14 cellular contexts compared by ENCODE assay signal in genomic region chr5:135821061-135821781, GRCh38. TPM values are rescaled to one million over a fixed set of nuclear protein-coding genes. Genes with fewer than 3 reads are reported as not detected.
DNase-seq lines count a peak whose midpoint lies in the region; ATAC-seq and TF ChIP-seq lines count a peak whose summit lies in the region.
"Had no signal": no experiment of that assay in that cellular context is flagged by ENCODE, and none has a peak within 500 bp of the region (broad histone marks: within the 10 kb centered on the region; RNA-seq: fewer than 3 reads in every experiment).

No MANE protein-coding gene starts in this region.

- no peak for TF ChIP-seq CTCF in smooth muscle cell (IDR thresholded peaks at IDR 0.05; ENCODE audit: borderline replicate concordance, insufficient read depth, poor library complexity, severe bottlenecking)

- H3F3A ChIP-seq in smooth muscle cell (ENCODE audit: low read depth) = peaks cover 3% of the 10 kb centered on the region

- no peak overlapping the region for H3K9ac ChIP-seq in smooth muscle cell (ENCODE audit: low read depth)

- H3K36me3 ChIP-seq in smooth muscle cell (ENCODE audit: low read depth) = no peaks in the 10 kb centered on the region

- no peaks in the 10 kb centered on the region for H3K27me3 ChIP-seq in smooth muscle cell (ENCODE audit: low read depth)

- DNase-seq in Right ventricle myocardium superior (peak; percentile 12), Right ventricle myocardium inferior (ENCODE audit: missing footprints) (no peak), NCI-H2107 (lab: John Stamatoyannopoulos, UW) (peak; percentile 47), cerebellar cortex (ENCODE audit: low spot score) (peak; percentile 78), NCI-H2227 (lab: John Stamatoyannopoulos, UW; ENCODE audit: unreplicated experiment) (no peak), CD1c-positive myeloid dendritic cell (ENCODE audit: extremely low spot score) (no peak), smooth muscle cell (lab: John Stamatoyannopoulos, UW; ENCODE audit: unreplicated experiment) (no peak)
- DNase-seq: activated B cell treated with CpG ODN at 0.5 μM for 24 hours; activated T-cell treated with anti-CD3 and anti-CD28 coated beads, Interleukin-2, amount 50 U/mL, for 4 hours; foreskin fibroblast; mucosa of descending colon had no signal

- H3K4me2 ChIP-seq in smooth muscle cell = no peak overlapping the region

- H2AFZ ChIP-seq in smooth muscle cell (ENCODE audit: low read depth) = no peak overlapping the region

- no peaks in the 10 kb centered on the region for H3K79me2 ChIP-seq in smooth muscle cell (ENCODE audit: low read depth)

- H3K4me3 ChIP-seq in smooth muscle cell = no peak overlapping the region
- H3K4me3 ChIP-seq: mucosa of descending colon had no signal

- no peaks in the 10 kb centered on the region for H3K4me1 ChIP-seq in smooth muscle cell (ENCODE audit: low read depth)

- 91% methylated on average over 5 of the region's 5 CpGs for WGBS in smooth muscle cell (ENCODE audit: low lambda C conversion rate)

- H4K20me1 ChIP-seq in smooth muscle cell (ENCODE audit: low read depth) = no peaks in the 10 kb centered on the region

- ATAC-seq in Right ventricle myocardium superior (ENCODE audit: poor library complexity) (no peak), Right ventricle myocardium inferior (no peak), HG03571 (IDR thresholded peaks at IDR 0.05; ENCODE audit: unreplicated experiment) (no peak)
- ATAC-seq: activated T-cell treated with anti-CD3 and anti-CD28 coated beads, Interleukin-2, amount 50 U/mL, for 4 hours; mucosa of descending colon had no signal

- H3K27ac ChIP-seq in smooth muscle cell (ENCODE audit: low read depth) = no peak overlapping the region

- no peaks in the 10 kb centered on the region for H3K9me3 ChIP-seq in smooth muscle cell (replicated peaks; ENCODE audit: low read depth)
- H3K9me3 ChIP-seq: mucosa of descending colon had no signal

- intact Hi-C loops in Right ventricle myocardium superior (cut with DNase I) (no loop called here), Right ventricle myocardium inferior (cut with DNase I) (no loop called here)

RNA-seq across cellular contexts. Expression of gene SLC25A48, which starts 13.2 kb away (rescaled TPM):
- total RNA-seq in Right ventricle myocardium superior = not detected
- not detected for total RNA-seq in Right ventricle myocardium inferior
- 0.99 and 4.0 TPM in 2 replicates for total RNA-seq in smooth muscle cell
- polyA plus RNA-seq in smooth muscle cell = 0.85 and 1.7 TPM in 2 replicates
- total RNA-seq: activated B cell treated with CpG ODN at 0.5 μM for 24 hours; activated T-cell treated with anti-CD3 and anti-CD28 coated beads, Interleukin-2, amount 50 U/mL, for 4 hours; astrocyte; pulmonary artery endothelial cell had no signal

Comparison
In these comparisons a context has a peak if more than half of its experiments do, and no peak if none do; other contexts are left out.
1. DNase-seq: peak in Right ventricle myocardium superior (single experiment), NCI-H2107 (single experiment) and cerebellar cortex (single experiment); none in Right ventricle myocardium inferior (single experiment), NCI-H2227 (single experiment), CD1c-positive myeloid dendritic cell (single experiment) and smooth muscle cell (single experiment).